In genomic region chr12:93378373-93379310, GRCh38 we compare ENCODE assay signal across 8 cellular contexts. TPM values are rescaled to one million over a fixed set of nuclear protein-coding genes. Genes with fewer than 3 reads are reported as not detected.
DNase-seq lines count a peak whose midpoint lies in the region; ATAC-seq and TF ChIP-seq lines count a peak whose summit lies in the region.

No MANE protein-coding gene starts in this region.

- no peaks in the 10 kb centered on the region for H3K36me3 ChIP-seq in thoracic aorta

- intact Hi-C loops in activated T-helper 2 cell treated with anti-CD3 and anti-CD28 coated beads, Interferon-gamma antibody, Interleukin-2, Interleukin-4, amounts not matched to agents 10 μg/mL and 5 μg/mL and 100 μg/mL, durations not matched to agents 14 hours and 24 hours and 36 hours (cut with micrococcal nuclease) = loop anchor here (2.0 to 5.0 kb wide), 4 partner anchors 62 to 451 kb away; partner anchors contain the start of genes CRADD, EEA1 and UBE2N

- H3K27me3 ChIP-seq in thoracic aorta (replicated peaks; ENCODE audit: insufficient read depth) = no peaks in the 10 kb centered on the region

- peaks cover 41% of the 10 kb centered on the region for H3K4me1 Mint-ChIP-seq in activated T-helper 2 cell treated with anti-CD3 and anti-CD28 coated beads, Interferon-gamma antibody, Interleukin-2, Interleukin-4, amounts not matched to agents 10 μg/mL and 5 μg/mL and 100 μg/mL, durations not matched to agents 14 hours and 24 hours and 36 hours (ENCODE audit: low read depth)

- peaks cover 38% of the 10 kb centered on the region for H3K36me3 Mint-ChIP-seq in activated T-helper 2 cell treated with anti-CD3 and anti-CD28 coated beads, Interferon-gamma antibody, Interleukin-2, Interleukin-4, amounts not matched to agents 10 μg/mL and 5 μg/mL and 100 μg/mL, durations not matched to agents 14 hours and 24 hours and 36 hours (ENCODE audit: low read depth)

- peaks cover 2% of the 10 kb centered on the region for H3K27me3 Mint-ChIP-seq in activated T-helper 2 cell treated with anti-CD3 and anti-CD28 coated beads, Interferon-gamma antibody, Interleukin-2, Interleukin-4, amounts not matched to agents 10 μg/mL and 5 μg/mL and 100 μg/mL, durations not matched to agents 14 hours and 24 hours and 36 hours (ENCODE audit: low read depth)

- ATAC-seq in GM19467 (IDR thresholded peaks at IDR 0.05; ENCODE audit: unreplicated experiment) (peak; percentile 29), omental fat pad (ENCODE audit: low FRiP score) (peak; percentile 17), thoracic aorta (ENCODE audit: insufficient number of reproducible peaks, low FRiP score, low read depth) (peak; percentile 8)

- no peaks in the 10 kb centered on the region for H3K9me3 Mint-ChIP-seq in activated T-helper 2 cell treated with anti-CD3 and anti-CD28 coated beads, Interferon-gamma antibody, Interleukin-2, Interleukin-4, amounts not matched to agents 10 μg/mL and 5 μg/mL and 100 μg/mL, durations not matched to agents 14 hours and 24 hours and 36 hours

- H3K4me3 ChIP-seq in fibroblast of villous mesenchyme (ENCODE audit: low read depth, low read length) (peak overlapping the region; percentile 86), thoracic aorta (peak overlapping the region; percentile 86)

- H3K9me3 ChIP-seq in thoracic aorta = no peaks in the 10 kb centered on the region

- peak overlapping the region; percentile 100 for H3K27ac Mint-ChIP-seq in activated T-helper 2 cell treated with anti-CD3 and anti-CD28 coated beads, Interferon-gamma antibody, Interleukin-2, Interleukin-4, amounts not matched to agents 10 μg/mL and 5 μg/mL and 100 μg/mL, durations not matched to agents 14 hours and 24 hours and 36 hours

- in situ Hi-C loops in Caki2 (cut with HindIII; ENCODE audit: low pct_unique_long_range_greater_than_20kb, low sequenced_read_pairs) = no loop called here

- peaks cover 17 to 50% of the 10 kb centered on the region in 2 donors for H3K4me1 ChIP-seq in thoracic aorta (ENCODE audit: control insufficient read depth in 1 of 2, low read depth in 2 of 2)

- DNase-seq in Caki2 (ENCODE audit: low read depth) = peak; percentile 45
- peak; percentile 57 for DNase-seq in HS-27A (ENCODE audit: low read depth)
- DNase-seq in RPMI7951 (ENCODE audit: low read depth) = peak; percentile 61
- DNase-seq in activated T-helper 2 cell treated with anti-CD3 and anti-CD28 coated beads, Interferon-gamma antibody, Interleukin-2, Interleukin-4, amounts not matched to agents 10 μg/mL and 5 μg/mL and 100 μg/mL, durations not matched to agents 14 hours and 24 hours and 36 hours (ENCODE audit: low spot score) = peak; percentile 55
- peak; percentile 84 for DNase-seq in fibroblast of villous mesenchyme (ENCODE audit: low read depth)
- no peak for DNase-seq in omental fat pad (ENCODE audit: low spot score)
- no peak for DNase-seq in thoracic aorta (ENCODE audit: low spot score)

- peak overlapping the region; percentile 91 to 97 for H3K27ac ChIP-seq in thoracic aorta

- peak overlapping the region; percentile 100 for H3K4me3 Mint-ChIP-seq in activated T-helper 2 cell treated with anti-CD3 and anti-CD28 coated beads, Interferon-gamma antibody, Interleukin-2, Interleukin-4, amounts not matched to agents 10 μg/mL and 5 μg/mL and 100 μg/mL, durations not matched to agents 14 hours and 24 hours and 36 hours (ENCODE audit: low read depth)

- TF ChIP-seq CTCF in fibroblast of villous mesenchyme (IDR thresholded peaks at IDR 0.05; ENCODE audit: insufficient read depth, low read depth, low read length) (no peak), omental fat pad (IDR thresholded peaks at IDR 0.05) (no peak), thoracic aorta (IDR thresholded peaks at IDR 0.05) (no peak)

RNA-seq across cellular contexts. Expression of gene NUDT4, which starts 0.9 kb away (rescaled TPM):
- 17.8 and 30.1 TPM in 2 replicates for total RNA-seq in Caki2 (2014; rRNA removed; shearing (Covaris generic); ENCODE audit: low replicate concordance)
- 36.0 and 40.5 TPM in 2 replicates for total RNA-seq in RPMI7951 (2014; rRNA removed; shearing (Covaris generic))
- 92.0 and 93.9 TPM in 2 replicates for total RNA-seq in activated T-helper 2 cell treated with anti-CD3 and anti-CD28 coated beads, Interferon-gamma antibody, Interleukin-2, Interleukin-4, amounts not matched to agents 10 μg/mL and 5 μg/mL and 100 μg/mL, durations not matched to agents 14 hours and 24 hours and 36 hours
- total RNA-seq in fibroblast of villous mesenchyme = 61.3 and 80.2 TPM in 2 replicates
- total RNA-seq in omental fat pad = 10 to 100 TPM; 43.1 to 81.3 (median 55.6) TPM
- total RNA-seq in thoracic aorta = 100 to 1,000 TPM in 1 of 2 donors, 10 to 100 TPM in 1; 91.1 to 178 TPM

Comparison
In these comparisons a context has a peak if more than half of its experiments do, and no peak if none do; other contexts are left out.
1. DNase-seq: peak in Caki2 (single experiment), HS-27A (single experiment), RPMI7951 (single experiment), activated T-helper 2 cell treated with anti-CD3 and anti-CD28 coated beads, Interferon-gamma antibody, Interleukin-2, Interleukin-4, amounts not matched to agents 10 μg/mL and 5 μg/mL and 100 μg/mL, durations not matched to agents 14 hours and 24 hours and 36 hours (single experiment) and fibroblast of villous mesenchyme (single experiment); none in omental fat pad (single experiment) and thoracic aorta (single experiment).
2. Peak in every context shown above with its lines, with median percentiles within 50 percentile points of each other: ATAC-seq.